9 cellular contexts compared by ENCODE assay signal in genomic region chr5:55991768-55992486, GRCh38. TPM values are rescaled to one million over a fixed set of nuclear protein-coding genes. Genes with fewer than 3 reads are reported as not detected.
DNase-seq lines count a peak whose midpoint lies in the region; ATAC-seq, FAIRE-seq and TF ChIP-seq lines count a peak whose summit lies in the region.
"Had no signal": no experiment of that assay in that cellular context is flagged by ENCODE, and none has a peak within 500 bp of the region (broad histone marks: within the 10 kb centered on the region; RNA-seq: fewer than 3 reads in every experiment).

No MANE protein-coding gene starts in this region.

- TF ChIP-seq CTCF in kidney (IDR thresholded peaks at IDR 0.05; ENCODE audit: borderline replicate concordance, extremely low read depth, insufficient read depth), result no peak

- intact Hi-C loops in activated T-helper 2 cell treated with anti-CD3 and anti-CD28 coated beads, Interferon-gamma antibody, Interleukin-2, Interleukin-4, amounts not matched to agents 10 μg/mL and 5 μg/mL and 100 μg/mL, durations not matched to agents 14 hours and 24 hours and 36 hours (cut with micrococcal nuclease), result loop anchor here (5.0 kb wide), 1 partner anchor 210 kb away; no protein-coding TSS in a partner anchor
- intact Hi-C loops in kidney (cut with DNase I), result no loop called here

- no peak for ATAC-seq in GM21619 (IDR thresholded peaks at IDR 0.05; ENCODE audit: unreplicated experiment)

- H3K4me3 ChIP-seq in kidney (ENCODE audit: low read length in 2 of 2) (peak overlapping the region; percentile 76 to 94), thymus (ENCODE audit: low read length) (peak overlapping the region; percentile 48)

- H3K27ac ChIP-seq in kidney (ENCODE audit: low read depth in 2 of 2, low read length in 2 of 2) (peak overlapping the region; percentile 7 to 33), thymus (ENCODE audit: low read depth) (peak overlapping the region; percentile 31)

- no peak for DNase-seq in activated T-cell treated with anti-CD3 and anti-CD28 coated beads, Interleukin-2, amount 50 U/mL, for 24 hours
- no peak for DNase-seq in activated T-cell treated with anti-CD3 and anti-CD28 coated beads, Interleukin-2, amount 50 U/mL, for 1 hour
- DNase-seq in activated T-helper 2 cell treated with anti-CD3 and anti-CD28 coated beads, Interferon-gamma antibody, Interleukin-2, Interleukin-4, amounts not matched to agents 10 μg/mL and 5 μg/mL and 100 μg/mL, durations not matched to agents 14 hours and 24 hours and 36 hours (ENCODE audit: low spot score), result no peak
- DNase-seq in kidney, result no peak
- no peak for DNase-seq in DMS79 treated with DMSO at 0.1 percent for 48 hours (lab: John Stamatoyannopoulos, UW)
- no peak for DNase-seq in SHP77 (lab: John Stamatoyannopoulos, UW)
- DNase-seq: NCI-H2081 treated with DMSO at 0.1 percent for 48 hours had no signal

- H3K9me3 ChIP-seq in kidney (ENCODE audit: control insufficient read depth in 1 of 2, low read length in 2 of 2) (no peaks in the 10 kb centered on the region), thymus (ENCODE audit: control insufficient read depth) (no peaks in the 10 kb centered on the region)

- FAIRE-seq in kidney (lab: Jason Lieb, UNC), result no peak

- peaks cover 71% of the 10 kb centered on the region for H3K36me3 Mint-ChIP-seq in activated T-cell treated with anti-CD3 and anti-CD28 coated beads, Interleukin-2, amount 50 U/mL, for 24 hours (ENCODE audit: low read depth)
- H3K36me3 Mint-ChIP-seq in activated T-helper 2 cell treated with anti-CD3 and anti-CD28 coated beads, Interferon-gamma antibody, Interleukin-2, Interleukin-4, amounts not matched to agents 10 μg/mL and 5 μg/mL and 100 μg/mL, durations not matched to agents 14 hours and 24 hours and 36 hours (ENCODE audit: low read depth), result peaks cover 68% of the 10 kb centered on the region

- WGBS in thymus, result 68% methylated on average over 5 of the region's 5 CpGs

- H3K4me1 Mint-ChIP-seq in activated T-cell treated with anti-CD3 and anti-CD28 coated beads, Interleukin-2, amount 50 U/mL, for 24 hours (ENCODE audit: low read depth), result peaks cover 70% of the 10 kb centered on the region
- H3K4me1 Mint-ChIP-seq in activated T-helper 2 cell treated with anti-CD3 and anti-CD28 coated beads, Interferon-gamma antibody, Interleukin-2, Interleukin-4, amounts not matched to agents 10 μg/mL and 5 μg/mL and 100 μg/mL, durations not matched to agents 14 hours and 24 hours and 36 hours (ENCODE audit: low read depth), result peaks cover 58% of the 10 kb centered on the region

- H3K4me1 ChIP-seq in kidney (ENCODE audit: control insufficient read depth in 1 of 2, insufficient read depth in 1 of 2, low read depth in 1 of 2, low read length in 2 of 2) (peaks cover 5 to 14% of the 10 kb centered on the region in 2 donors), thymus (ENCODE audit: control insufficient read depth, insufficient read depth, low read length) (no peaks in the 10 kb centered on the region)

- H3K9me3 Mint-ChIP-seq in activated T-cell treated with anti-CD3 and anti-CD28 coated beads, Interleukin-2, amount 50 U/mL, for 24 hours, result peaks cover 3% of the 10 kb centered on the region
- H3K9me3 Mint-ChIP-seq in activated T-helper 2 cell treated with anti-CD3 and anti-CD28 coated beads, Interferon-gamma antibody, Interleukin-2, Interleukin-4, amounts not matched to agents 10 μg/mL and 5 μg/mL and 100 μg/mL, durations not matched to agents 14 hours and 24 hours and 36 hours, result peaks cover 4% of the 10 kb centered on the region

- H3K27me3 ChIP-seq in thymus (ENCODE audit: control insufficient read depth, insufficient read depth), result no peaks in the 10 kb centered on the region

- H3K9ac ChIP-seq in kidney (ENCODE audit: low read length in 2 of 2), result peak overlapping the region; percentile 48 to 87

- peak overlapping the region; percentile 18 for H3K27ac Mint-ChIP-seq in activated T-cell treated with anti-CD3 and anti-CD28 coated beads, Interleukin-2, amount 50 U/mL, for 24 hours
- peak overlapping the region; percentile 2 for H3K27ac Mint-ChIP-seq in activated T-helper 2 cell treated with anti-CD3 and anti-CD28 coated beads, Interferon-gamma antibody, Interleukin-2, Interleukin-4, amounts not matched to agents 10 μg/mL and 5 μg/mL and 100 μg/mL, durations not matched to agents 14 hours and 24 hours and 36 hours

- no peaks in the 10 kb centered on the region for H3K27me3 Mint-ChIP-seq in activated T-cell treated with anti-CD3 and anti-CD28 coated beads, Interleukin-2, amount 50 U/mL, for 24 hours
- no peaks in the 10 kb centered on the region for H3K27me3 Mint-ChIP-seq in activated T-helper 2 cell treated with anti-CD3 and anti-CD28 coated beads, Interferon-gamma antibody, Interleukin-2, Interleukin-4, amounts not matched to agents 10 μg/mL and 5 μg/mL and 100 μg/mL, durations not matched to agents 14 hours and 24 hours and 36 hours (ENCODE audit: low read depth)

- peak overlapping the region; percentile 96 for H3K4me3 Mint-ChIP-seq in activated T-cell treated with anti-CD3 and anti-CD28 coated beads, Interleukin-2, amount 50 U/mL, for 24 hours
- peak overlapping the region; percentile 95 for H3K4me3 Mint-ChIP-seq in activated T-helper 2 cell treated with anti-CD3 and anti-CD28 coated beads, Interferon-gamma antibody, Interleukin-2, Interleukin-4, amounts not matched to agents 10 μg/mL and 5 μg/mL and 100 μg/mL, durations not matched to agents 14 hours and 24 hours and 36 hours (ENCODE audit: low read depth)

- H3K36me3 ChIP-seq in kidney (ENCODE audit: control insufficient read depth in 1 of 2, insufficient read depth in 2 of 2, low read length in 2 of 2) (no peaks in the 10 kb centered on the region), thymus (ENCODE audit: control insufficient read depth, insufficient read depth) (no peaks in the 10 kb centered on the region)

RNA-seq across cellular contexts. Expression of gene IL6ST, which starts 2.8 kb away (rescaled TPM):
- total RNA-seq in activated T-helper 2 cell treated with anti-CD3 and anti-CD28 coated beads, Interferon-gamma antibody, Interleukin-2, Interleukin-4, amounts not matched to agents 10 μg/mL and 5 μg/mL and 100 μg/mL, durations not matched to agents 14 hours and 24 hours and 36 hours, result 56.2 and 67.2 TPM in 2 replicates
- total RNA-seq in kidney, result 378 TPM
- polyA plus RNA-seq in kidney (ENCODE audit: insufficient read depth, low read depth, low replicate concordance) (39.2 TPM), thymus (94.1 TPM)
